In the genomic region with DNA sequence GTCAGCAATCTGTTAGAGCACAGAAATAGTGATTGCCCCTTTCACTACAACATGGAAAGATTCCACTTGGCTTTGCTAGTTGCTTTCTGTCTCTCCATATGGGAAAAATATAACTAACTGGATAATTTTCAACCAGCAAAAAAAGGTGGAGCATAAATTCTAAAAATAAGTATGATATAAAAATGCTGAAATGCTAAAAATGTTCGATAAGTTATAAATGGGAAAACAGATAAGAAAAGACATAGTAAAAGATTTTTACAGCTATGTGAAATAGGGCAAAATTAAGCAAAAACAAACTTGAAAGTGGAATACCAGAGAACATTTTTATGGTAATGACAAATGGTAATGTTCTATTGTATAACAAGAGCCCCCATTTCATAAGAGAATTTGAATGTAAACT, we compare ENCODE assay signal across 25 cellular contexts.
"Had no signal": no experiment of that assay in that cellular context is flagged by ENCODE, and none has a peak within 500 bp of the region (broad histone marks: within the 10 kb centered on the region; RNA-seq: fewer than 3 reads in every experiment).

No MANE protein-coding gene starts in this region.

- DNase-seq: activated B cell treated with CpG ODN at 0.5 μM for 24 hours; activated CD4-positive, alpha-beta T cell treated with anti-CD3 and anti-CD28 coated beads, Interleukin-2, amount 50 U/mL, for 1 hour; activated CD8-positive, alpha-beta T cell treated with anti-CD3 and anti-CD28 coated beads for 36 hours; activated T-cell treated with anti-CD3 and anti-CD28 coated beads, Interleukin-2, amount 50 U/mL, for 4 hours; anterior cingulate cortex; caudate nucleus; cortex of kidney; effector memory CD8-positive, alpha-beta T cell; erythroblast; hypothalamus; immature natural killer cell; mucosa of descending colon; right lobe of liver; stimulated activated CD4-positive, alpha-beta T cell treated with anti-CD3 and anti-CD28 coated beads, Interleukin-15, amount 100 ng/mL, for 24 hours; stimulated activated CD4-positive, alpha-beta T cell treated with anti-CD3 and anti-CD28 coated beads, Interleukin-2, amount 100 ng/mL, for 24 hours; stimulated activated naive B cell treated with anti-CD40 and anti-IgM and Interleukin-4, amounts not matched to agents 10 μg/mL and 1 μg/mL and 100 μg/mL, for 72 hours; stomach; T-helper 1 cell; thyroid gland; upper lobe of left lung had no signal

- H3K4me3 ChIP-seq: gastroesophageal sphincter, lung, mucosa of descending colon, right lobe of liver, stomach, thyroid gland, upper lobe of left lung, vagina had no signal

- H3K27ac ChIP-seq: gastroesophageal sphincter, right lobe of liver, stomach, thyroid gland, upper lobe of left lung, vagina had no signal

- H3K4me1 ChIP-seq: gastroesophageal sphincter, right lobe of liver, stomach, thyroid gland, upper lobe of left lung, vagina had no signal

- H3K27me3 ChIP-seq: gastroesophageal sphincter, right lobe of liver, stomach, thyroid gland, upper lobe of left lung, vagina had no signal

- ATAC-seq: activated CD8-positive, alpha-beta T cell treated with anti-CD3 and anti-CD28 coated beads for 36 hours; activated naive CD4-positive, alpha-beta T cell treated with anti-CD3 and anti-CD28 coated beads, Interleukin-2, amount 50 U/mL, for 72 hours; activated T-cell treated with anti-CD3 and anti-CD28 coated beads, Interleukin-2, amount 50 U/mL, for 4 hours; activated T-helper 17 cell treated with anti-CD3 and anti-CD28 coated beads, Interleukin-2, amount 50 U/mL, for 72 hours; effector memory CD8-positive, alpha-beta T cell; gastroesophageal sphincter; mucosa of descending colon; right lobe of liver; stimulated activated naive B cell treated with anti-CD40 and anti-IgM and Interleukin-4, amounts not matched to agents 10 μg/mL and 1 μg/mL and 100 μg/mL, for 72 hours had no signal

- H3K9me3 ChIP-seq: gastroesophageal sphincter, mucosa of descending colon, right lobe of liver, stomach, thyroid gland, upper lobe of left lung, vagina had no signal

- H3K36me3 ChIP-seq: gastroesophageal sphincter, right lobe of liver, stomach, thyroid gland, upper lobe of left lung, vagina had no signal
